Comparison of ENCODE assay signal across 8 cellular contexts in the genomic region with DNA sequence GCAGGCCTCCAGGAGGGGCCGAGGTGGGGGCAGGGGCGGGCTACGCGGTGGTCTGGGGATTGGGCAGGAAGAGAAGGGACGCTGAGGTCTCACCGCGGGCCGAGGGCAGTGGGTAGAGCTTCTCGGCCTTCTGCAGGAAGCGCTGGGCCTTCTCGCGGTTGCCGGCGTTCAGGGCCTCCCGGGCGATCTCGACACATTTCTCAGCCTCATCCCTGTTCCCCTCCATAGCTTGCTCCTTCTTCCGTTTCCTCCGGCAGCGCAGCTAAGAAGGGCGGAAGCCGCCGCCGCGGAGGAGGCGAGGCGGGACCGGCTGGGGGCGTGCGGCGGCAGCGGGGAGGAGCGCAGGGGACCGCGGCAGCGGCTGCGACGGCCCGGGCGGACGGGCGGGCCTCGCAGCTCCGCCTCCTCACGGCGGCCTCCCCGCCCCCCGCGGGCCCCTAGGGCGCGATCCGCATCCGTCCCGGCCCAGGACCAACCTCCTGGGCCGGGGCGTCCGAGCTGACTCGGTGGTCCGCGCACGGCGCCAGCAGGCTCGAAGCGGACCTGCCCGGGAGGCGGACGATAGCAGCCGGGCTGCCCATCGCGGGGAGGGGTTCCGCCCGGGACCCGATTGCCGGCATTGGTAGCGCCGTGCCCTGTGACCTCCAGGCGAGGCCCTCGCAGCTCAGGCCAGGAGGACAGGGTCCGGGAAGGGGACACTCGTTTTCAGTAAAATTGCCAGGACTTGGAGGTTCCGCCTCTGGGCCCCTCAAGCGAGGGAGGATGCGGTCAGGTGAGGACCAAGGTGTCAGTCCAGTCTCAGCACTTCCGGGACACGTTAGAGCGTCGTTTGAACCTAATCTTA. TPM values are rescaled to one million over a fixed set of nuclear protein-coding genes. Genes with fewer than 3 reads are reported as not detected.
DNase-seq lines count a peak whose midpoint lies in the region; ATAC-seq and TF ChIP-seq lines count a peak whose summit lies in the region.

Gene DNAJB14 (minus strand): TSS at position 273 of the 844 bp plus-strand sequence. CDS start 47 bp downstream, at position 226.

- H3K36me3 ChIP-seq in CD8-positive, alpha-beta T cell (ENCODE audit: insufficient read depth, low read length) = no peaks in the 10 kb centered on the region
- H3K36me3 ChIP-seq in PC-3 (ENCODE audit: low read depth, low read length) (peaks cover 12% of the 10 kb centered on the region), muscle layer of duodenum (ENCODE audit: control insufficient read depth in 1 of 2, insufficient read depth in 2 of 2, low read length in 2 of 2) (peaks cover 0 to 5% of the 10 kb centered on the region in 2 donors)

- H3K9me2 ChIP-seq in PC-3 (replicated peaks; ENCODE audit: low read length) = no peaks in the 10 kb centered on the region

- peak within 1 kb of the TSS; percentile 81 for H3K9ac ChIP-seq in PC-3 (ENCODE audit: low read length)

- CTCF ChIA-PET in CD8-positive, alpha-beta T cell (lab: Charles Lee) = interaction anchor here (0.6 to 3.7 kb wide), 9 partner anchors 24 to 386 kb away, joined by 3 to 50 read pairs (median 6); partner anchors contain the start of genes LAMTOR3 and TRMT10A
- CTCF ChIA-PET in PC-3 (lab: Charles Lee) = no interaction called here

- H3K79me2 ChIP-seq in PC-3 (ENCODE audit: low read length) = peaks cover 73% of the 10 kb centered on the region

- peaks cover 20% of the 10 kb centered on the region for H4K20me1 ChIP-seq in PC-3 (ENCODE audit: low read length)

- POLR2A ChIA-PET in CD8-positive, alpha-beta T cell (lab: Charles Lee) = interaction anchor here (0.7 to 2.9 kb wide), 20 partner anchors 11 to 1686 kb away, joined by 3 to 23 read pairs (median 5); partner anchors contain the start of genes ADH5, DAPP1, LAMTOR3 and RAP1GDS1
- POLR2A ChIA-PET in PC-3 (lab: Charles Lee; ENCODE audit: unreplicated experiment) = interaction anchor here (0.7 kb wide), 2 partner anchors 20 to 536 kb away, joined by 3 to 5 read pairs; no protein-coding TSS in a partner anchor

- peak within 1 kb of the TSS; percentile 85 for H3K27ac ChIP-seq in CD8-positive, alpha-beta T cell (ENCODE audit: low read depth, low read length)
- H3K27ac ChIP-seq in PC-3 (ENCODE audit: low read length) (peak within 1 kb of the TSS; percentile 50), muscle layer of duodenum (ENCODE audit: low read length) (peak within 1 kb of the TSS; percentile 90)

- DNase-seq in CD8-positive, alpha-beta T cell = peak; percentile 55 to 88 (median 78)
- DNase-seq in PC-3 = peak; percentile 77
- peak; percentile 84 for DNase-seq in activated T-cell treated with anti-CD3 and anti-CD28 coated beads, Interleukin-2, amount 50 U/mL, for 1 hour
- DNase-seq in stimulated activated CD8-positive, alpha-beta memory T cell treated with anti-CD3 and anti-CD28 coated beads, Interleukin-7, amount 100 ng/mL, for 4 hours (ENCODE audit: low read depth in 2 of 2) = peak; percentile 40 to 76

- H3K4me1 ChIP-seq in CD8-positive, alpha-beta T cell (ENCODE audit: insufficient read depth, low read length) = peaks cover 60% of the 10 kb centered on the region
- peaks cover 37% of the 10 kb centered on the region for H3K4me1 ChIP-seq in PC-3 (ENCODE audit: insufficient read depth, low read length)
- peaks cover 5 to 40% of the 10 kb centered on the region in 2 donors for H3K4me1 ChIP-seq in muscle layer of duodenum (ENCODE audit: control insufficient read depth in 1 of 2, insufficient read depth in 2 of 2, low read length in 2 of 2)

- TF ChIP-seq CTCF in CD8-positive, alpha-beta T cell (IDR thresholded peaks at IDR 0.05) = no peak
- TF ChIP-seq CTCF in PC-3 (conservative IDR thresholded peaks at IDR 0.05; ENCODE audit: low read depth, low read length) = no peak

- peak; percentile 52 for ATAC-seq in CD8-positive, alpha-beta T cell
- ATAC-seq in GM19397 (IDR thresholded peaks at IDR 0.05; ENCODE audit: unreplicated experiment) = peak; percentile 49
- peak; percentile 31 for ATAC-seq in HG03565 (IDR thresholded peaks at IDR 0.05; ENCODE audit: unreplicated experiment)
- ATAC-seq in PC-3 = peak; percentile 59
- peak; percentile 73 for ATAC-seq in esophagus mucosa

- no peaks in the 10 kb centered on the region for H3K27me3 ChIP-seq in CD8-positive, alpha-beta T cell (ENCODE audit: insufficient read depth, low read length)
- H3K27me3 ChIP-seq in PC-3 (ENCODE audit: low read length) = no peaks in the 10 kb centered on the region
- no peaks in the 10 kb centered on the region for H3K27me3 ChIP-seq in muscle layer of duodenum (ENCODE audit: low read depth, low read length)

- peak within 1 kb of the TSS; percentile 99 for H3K27ac Mint-ChIP-seq in CD8-positive, alpha-beta T cell

- H3K36me3 Mint-ChIP-seq in CD8-positive, alpha-beta T cell = peaks cover 36% of the 10 kb centered on the region

- intact Hi-C loops in CD8-positive, alpha-beta T cell (cut with DNase I, micrococcal nuclease) = loop anchor here (1.0 to 10.0 kb wide), 7 partner anchors 52 to 1684 kb away; partner anchors contain the start of genes METAP1 (in 2 of the 2), ADH5 (in 1 of the 2), LAMTOR3 (in 1 of the 2) and PPP3CA (in 1 of the 2)
- intact Hi-C loops in PC-3 (cut with micrococcal nuclease) = loop anchor here (5.0 kb wide), 2 partner anchors 49 to 129 kb away; partner anchors contain the start of gene DAPP1

- H3K4me2 ChIP-seq in PC-3 (ENCODE audit: low read length) = peak within 1 kb of the TSS; percentile 100

- peak within 1 kb of the TSS; percentile 93 for H3K4me3 Mint-ChIP-seq in CD8-positive, alpha-beta T cell

- peaks cover 53% of the 10 kb centered on the region for H3K4me1 Mint-ChIP-seq in CD8-positive, alpha-beta T cell (ENCODE audit: low read depth)

- no peaks in the 10 kb centered on the region for H3K9me3 Mint-ChIP-seq in CD8-positive, alpha-beta T cell

- H3K9me3 ChIP-seq in CD8-positive, alpha-beta T cell (ENCODE audit: low read length) = no peaks in the 10 kb centered on the region
- no peaks in the 10 kb centered on the region for H3K9me3 ChIP-seq in PC-3 (ENCODE audit: low read length)
- H3K9me3 ChIP-seq in muscle layer of duodenum (ENCODE audit: control insufficient read depth in 1 of 2, low read length in 2 of 2) = no peaks in the 10 kb centered on the region

- no peaks in the 10 kb centered on the region for H3F3A ChIP-seq in PC-3 (ENCODE audit: low read length, unreplicated experiment)

- no TSS peak for BruUV-seq in PC-3 (replicated peaks; lab: Mats Ljungman, UMichigan)

- peak within 1 kb of the TSS; percentile 77 for H2AFZ ChIP-seq in PC-3 (ENCODE audit: low read length)

- H3K27me3 Mint-ChIP-seq in CD8-positive, alpha-beta T cell (ENCODE audit: low read depth) = no peaks in the 10 kb centered on the region

- H3K4me3 ChIP-seq in CD8-positive, alpha-beta T cell (ENCODE audit: low read depth, low read length) = peak within 1 kb of the TSS; percentile 71
- H3K4me3 ChIP-seq in PC-3 (ENCODE audit: low read length) = peak within 1 kb of the TSS; percentile 96
- H3K4me3 ChIP-seq in muscle layer of duodenum (ENCODE audit: low read depth in 1 of 2, low read length in 2 of 2) = peak within 1 kb of the TSS; percentile 87 to 94

RNA-seq across cellular contexts. Expression of gene DNAJB14, which starts in this region (rescaled TPM):
- 10 to 100 TPM; 69.5 to 71.8 TPM for total RNA-seq in CD8-positive, alpha-beta T cell
- total RNA-seq in PC-3 (2014; rRNA removed) = 8.8 and 18.9 TPM in 2 replicates
- total RNA-seq in esophagus mucosa = 22.2 TPM

Comparison
In these comparisons a context has a peak if more than half of its experiments do, and no peak if none do; other contexts are left out.
1. Peak in every context shown above with its lines: DNase-seq, ATAC-seq, H3K4me3 ChIP-seq and H3K27ac ChIP-seq.